2 cellular contexts compared by ENCODE assay signal in the genomic region with DNA sequence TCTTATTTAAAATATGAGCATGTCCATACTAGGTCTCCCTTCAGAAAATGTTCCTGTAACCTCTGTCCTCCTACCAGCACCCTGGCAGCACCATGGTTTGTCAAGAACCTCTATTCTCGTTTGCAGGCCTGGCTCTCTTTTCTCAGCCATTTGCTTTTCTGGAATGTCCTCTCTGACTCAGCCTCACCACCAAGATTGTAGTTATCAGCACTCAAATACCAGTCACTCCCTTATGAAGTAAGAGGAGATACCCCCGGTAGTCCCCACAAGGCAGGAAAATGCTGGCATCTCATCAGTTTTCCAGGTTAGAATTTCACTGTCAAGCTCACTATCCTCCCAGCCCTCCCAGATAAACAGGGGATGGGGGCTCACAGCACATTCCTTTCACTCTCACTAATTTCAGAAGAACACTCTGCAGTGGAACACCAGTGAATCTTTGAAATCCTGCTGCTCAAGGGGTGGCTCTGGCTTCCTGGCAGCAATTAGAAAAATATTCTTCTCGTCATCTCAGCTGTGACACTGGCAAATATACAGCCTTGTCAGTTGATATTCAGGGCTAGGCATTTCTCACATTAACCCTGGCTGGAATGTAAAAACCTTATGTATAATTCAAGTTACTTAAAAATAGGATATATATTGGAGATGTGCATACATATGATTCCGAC.
TF ChIP-seq lines count a peak whose summit lies in the region.

No MANE protein-coding gene starts in this region.

TF ChIP-seq in endothelial cell of umbilical vein, 7 proteins besides CTCF, POLR2A, EP300 and RAD21:
- TF ChIP-seq, protein P1, sequence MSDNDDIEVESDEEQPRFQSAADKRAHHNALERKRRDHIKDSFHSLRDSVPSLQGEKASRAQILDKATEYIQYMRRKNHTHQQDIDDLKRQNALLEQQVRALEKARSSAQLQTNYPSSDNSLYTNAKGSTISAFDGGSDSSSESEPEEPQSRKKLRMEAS (IDR thresholded peaks at IDR 0.05; ENCODE audit: insufficient read depth, insufficient read length) = no peak
- TF ChIP-seq POLR2AphosphoS5 (IDR thresholded peaks at IDR 0.05; ENCODE audit: insufficient read depth, low read depth, low read length) (no peak), GATA2 (IDR thresholded peaks at IDR 0.05; ENCODE audit: insufficient read depth, insufficient read length, low read depth, low read length) (no peak), MYC (IDR thresholded peaks at IDR 0.05; ENCODE audit: low read depth, low read length) (no peak), EZH2 (IDR thresholded peaks at IDR 0.05; ENCODE audit: borderline replicate concordance, low read depth, low read length, severe bottlenecking) (no peak)

TF ChIP-seq in HepG2, 621 proteins besides CTCF, POLR2A, EP300 and RAD21:
- no peak for TF ChIP-seq ZFP36 (IDR thresholded peaks at IDR 0.05; ENCODE audit: borderline replicate concordance, low read depth, low read length, partially characterized antibody)
- TF ChIP-seq DPF2 (CRISPR knock-in tag; IDR thresholded peaks at IDR 0.05; ENCODE audit: borderline replicate concordance, low read depth) = no peak
TF ChIP-seq in HepG2: peak in this region for 0.
